ENCODE assay signal across 1 cellular context in genomic region chr14:23531391-23531790, GRCh38.
TF ChIP-seq lines count a peak whose summit lies in the region.

No MANE protein-coding gene starts in this region.

TF ChIP-seq in GM23338, 12 proteins besides CTCF, POLR2A, EP300 and RAD21 (continued from another document):
- TF ChIP-seq ZNF462 (CRISPR knock-in tag; IDR thresholded peaks at IDR 0.05) (no peak), EZH2phosphoT487 (IDR thresholded peaks at IDR 0.05; ENCODE audit: unreplicated experiment) (no peak), ETS1 (IDR thresholded peaks at IDR 0.05) (no peak), ZNF114 (CRISPR knock-in tag; IDR thresholded peaks at IDR 0.05) (no peak), REST (IDR thresholded peaks at IDR 0.05; ENCODE audit: unreplicated experiment) (no peak), JUNB (IDR thresholded peaks at IDR 0.05; ENCODE audit: unreplicated experiment) (no peak), POLR2AphosphoS5 (IDR thresholded peaks at IDR 0.05; ENCODE audit: low read depth) (no peak), CREB1 (CRISPR knock-in tag; IDR thresholded peaks at IDR 0.05; ENCODE audit: low read depth) (no peak), NANOG (IDR thresholded peaks at IDR 0.05; ENCODE audit: borderline replicate concordance) (no peak), ZNF331 (CRISPR knock-in tag; IDR thresholded peaks at IDR 0.05; ENCODE audit: low read depth) (no peak), EZH2 (IDR thresholded peaks at IDR 0.05; ENCODE audit: low read depth, unreplicated experiment) (no peak)
